13 cellular contexts compared by ENCODE assay signal in genomic region chr3:359672-360071, GRCh38.
DNase-seq lines count a peak whose midpoint lies in the region; ATAC-seq, FAIRE-seq and TF ChIP-seq lines count a peak whose summit lies in the region.
"Had no signal": no experiment of that assay in that cellular context is flagged by ENCODE, and none has a peak within 500 bp of the region (broad histone marks: within the 10 kb centered on the region; RNA-seq: fewer than 3 reads in every experiment).

No MANE protein-coding gene starts in this region.

- POLR2A ChIA-PET in GM12878 (lab: Charles Lee): no interaction called here

- CTCF ChIA-PET in GM12878 (lab: Yijun Ruan, JAX): interaction anchor here (1.0 kb wide), 1 partner anchor 12 kb away, joined by 3 read pairs; no protein-coding TSS in a partner anchor

- no peak overlapping the region for H3K4me2 ChIP-seq in GM12878 (ENCODE audit: control insufficient read depth, insufficient read depth)

- H3K27ac ChIP-seq in GM12878 (ENCODE audit: control insufficient read depth, insufficient read depth) (no peak overlapping the region), esophagus muscularis mucosa (replicated peaks in 1 of 4) (no peak overlapping the region)

- no peak for FAIRE-seq in GM12878 (lab: Jason Lieb, UNC)
- FAIRE-seq: HTR-8/SVneo had no signal

- no peaks in the 10 kb centered on the region for H3K27me3 ChIP-seq in GM12878 (replicated peaks in 1 of 2; ENCODE audit: control insufficient read depth in 2 of 2, insufficient read depth in 2 of 2, low read length in 1 of 2)
- no peaks in the 10 kb centered on the region for H3K27me3 ChIP-seq in esophagus muscularis mucosa

- TF ChIP-seq CTCF in GM12878 (IDR thresholded peaks at IDR 0.05 in 2 of 3, conservative IDR thresholded peaks at IDR 0.05 in 1 of 3; ENCODE audit: control insufficient read depth in 2 of 3, extremely low read depth in 1 of 3, insufficient read depth in 1 of 3, low read depth in 3 of 3, low read length in 3 of 3) (no peak), esophagus muscularis mucosa (IDR thresholded peaks at IDR 0.05) (no peak)

- H4K20me1 ChIP-seq in GM12878 (ENCODE audit: control insufficient read depth, insufficient read depth): no peaks in the 10 kb centered on the region

- H3K9me3 ChIP-seq in GM12878 (replicated peaks; ENCODE audit: control insufficient read depth, insufficient read depth, low read length): no peaks in the 10 kb centered on the region
- H3K9me3 ChIP-seq in esophagus muscularis mucosa: no peaks in the 10 kb centered on the region

- in situ Hi-C loops in GM12878 (cut with MboI): no loop called here

- H3K36me3 ChIP-seq in GM12878 (ENCODE audit: control insufficient read depth in 2 of 2, insufficient read depth in 2 of 2, low read length in 1 of 2) (no peaks in the 10 kb centered on the region), esophagus muscularis mucosa (no peaks in the 10 kb centered on the region)

- H3K4me1 ChIP-seq in GM12878 (ENCODE audit: control insufficient read depth, insufficient read depth, low read length) (no peaks in the 10 kb centered on the region), esophagus muscularis mucosa (peaks cover 0 to 24% (median 7%) of the 10 kb centered on the region in 4 donors)

- 0% methylated on average over 3 of the region's 3 CpGs for WGBS in GM12878 (ENCODE audit: insufficient coverage, insufficient replicate concordance, low lambda C conversion rate, missing lambda C conversion rate)
- 39% methylated on average over 3 of the region's 3 CpGs for WGBS in esophagus muscularis mucosa

- DNase-seq in GM12878 (ENCODE audit: low read depth, low spot score) (no peak), anterior cingulate cortex (lab: John Stamatoyannopoulos, UW) (no peak), sciatic nerve (ENCODE audit: low spot score) (no peak), esophagus muscularis mucosa (ENCODE audit: extremely low spot score) (no peak)
- DNase-seq: islet precursor cell, NCI-H1694, RPMI8226 had no signal

- ATAC-seq in GM18861 (IDR thresholded peaks at IDR 0.05; ENCODE audit: unreplicated experiment) (peak; percentile 57), GM21447 (IDR thresholded peaks at IDR 0.05; ENCODE audit: unreplicated experiment) (peak; percentile 70), HG03097 (IDR thresholded peaks at IDR 0.05; ENCODE audit: low FRiP score, unreplicated experiment) (peak; percentile 59), GM12878 (peak; percentile 92), HG03280 (IDR thresholded peaks at IDR 0.05; ENCODE audit: unreplicated experiment) (no peak), sciatic nerve (no peak)
- ATAC-seq: activated CD4-positive, CD25-positive, alpha-beta regulatory T cell treated with anti-CD3 and anti-CD28 coated beads, Interleukin-2, amount 50 U/mL, for 24 hours had no signal

- TF ChIP-seq POLR2A in GM12878 (IDR thresholded peaks at IDR 0.05; ENCODE audit: low read depth, low read length) (no peak), esophagus muscularis mucosa (IDR thresholded peaks at IDR 0.05; ENCODE audit: low read depth) (no peak)

- intact Hi-C loops in GM12878 (cut with micrococcal nuclease; ENCODE audit: unreplicated experiment): no loop called here
- intact Hi-C loops in sciatic nerve (cut with DNase I): no loop called here
- intact Hi-C loops in esophagus muscularis mucosa (cut with DNase I): no loop called here

- no peak overlapping the region for H3K9ac ChIP-seq in GM12878 (ENCODE audit: control insufficient read depth, insufficient read depth, low read length)

- H3K4me3 ChIP-seq in GM12878 (no peak overlapping the region), esophagus muscularis mucosa (no peak overlapping the region)

- RAD21 ChIA-PET in GM12878 (lab: Charles Lee; ENCODE audit: unreplicated experiment): interaction anchor here (1.6 to 9.9 kb wide), 2 partner anchors 70 to 316 kb away, joined by 3 to 328 read pairs; no protein-coding TSS in a partner anchor

- H2AFZ ChIP-seq in GM12878 (ENCODE audit: control insufficient read depth, low read depth, low read length): no peak overlapping the region

- no peak for TF ChIP-seq RAD21 in GM12878 (IDR thresholded peaks at IDR 0.05; ENCODE audit: insufficient read depth, low read depth, low read length)

- TF ChIP-seq EP300 in GM12878 (IDR thresholded peaks at IDR 0.05; ENCODE audit: borderline replicate concordance in 1 of 2, control insufficient read depth in 1 of 2, low read depth in 2 of 2, low read length in 2 of 2) (no peak), esophagus muscularis mucosa (IDR thresholded peaks at IDR 0.05) (no peak)

- SMC1A ChIA-PET in GM12878 (lab: Charles Lee; ENCODE audit: uncharacterized antibody, unreplicated experiment): interaction anchor here (0.5 to 7.8 kb wide), 6 partner anchors 14 to 317 kb away, joined by 3 to 75 read pairs (median 3); no protein-coding TSS in a partner anchor

- no TSS peak for BruUV-seq in GM12878 (replicated peaks; lab: Mats Ljungman, UMichigan)

- no peaks in the 10 kb centered on the region for H3K79me2 ChIP-seq in GM12878 (ENCODE audit: control insufficient read depth, insufficient read depth, low read length)

TF ChIP-seq in GM12878, 131 proteins besides CTCF, POLR2A, EP300 and RAD21 (continues in another document):
- no peak for TF ChIP-seq HDGF (IDR thresholded peaks at IDR 0.05)
- TF ChIP-seq TBL1XR1 (IDR thresholded peaks at IDR 0.05; ENCODE audit: low read depth, low read length): no peak
- TF ChIP-seq, protein P1, sequence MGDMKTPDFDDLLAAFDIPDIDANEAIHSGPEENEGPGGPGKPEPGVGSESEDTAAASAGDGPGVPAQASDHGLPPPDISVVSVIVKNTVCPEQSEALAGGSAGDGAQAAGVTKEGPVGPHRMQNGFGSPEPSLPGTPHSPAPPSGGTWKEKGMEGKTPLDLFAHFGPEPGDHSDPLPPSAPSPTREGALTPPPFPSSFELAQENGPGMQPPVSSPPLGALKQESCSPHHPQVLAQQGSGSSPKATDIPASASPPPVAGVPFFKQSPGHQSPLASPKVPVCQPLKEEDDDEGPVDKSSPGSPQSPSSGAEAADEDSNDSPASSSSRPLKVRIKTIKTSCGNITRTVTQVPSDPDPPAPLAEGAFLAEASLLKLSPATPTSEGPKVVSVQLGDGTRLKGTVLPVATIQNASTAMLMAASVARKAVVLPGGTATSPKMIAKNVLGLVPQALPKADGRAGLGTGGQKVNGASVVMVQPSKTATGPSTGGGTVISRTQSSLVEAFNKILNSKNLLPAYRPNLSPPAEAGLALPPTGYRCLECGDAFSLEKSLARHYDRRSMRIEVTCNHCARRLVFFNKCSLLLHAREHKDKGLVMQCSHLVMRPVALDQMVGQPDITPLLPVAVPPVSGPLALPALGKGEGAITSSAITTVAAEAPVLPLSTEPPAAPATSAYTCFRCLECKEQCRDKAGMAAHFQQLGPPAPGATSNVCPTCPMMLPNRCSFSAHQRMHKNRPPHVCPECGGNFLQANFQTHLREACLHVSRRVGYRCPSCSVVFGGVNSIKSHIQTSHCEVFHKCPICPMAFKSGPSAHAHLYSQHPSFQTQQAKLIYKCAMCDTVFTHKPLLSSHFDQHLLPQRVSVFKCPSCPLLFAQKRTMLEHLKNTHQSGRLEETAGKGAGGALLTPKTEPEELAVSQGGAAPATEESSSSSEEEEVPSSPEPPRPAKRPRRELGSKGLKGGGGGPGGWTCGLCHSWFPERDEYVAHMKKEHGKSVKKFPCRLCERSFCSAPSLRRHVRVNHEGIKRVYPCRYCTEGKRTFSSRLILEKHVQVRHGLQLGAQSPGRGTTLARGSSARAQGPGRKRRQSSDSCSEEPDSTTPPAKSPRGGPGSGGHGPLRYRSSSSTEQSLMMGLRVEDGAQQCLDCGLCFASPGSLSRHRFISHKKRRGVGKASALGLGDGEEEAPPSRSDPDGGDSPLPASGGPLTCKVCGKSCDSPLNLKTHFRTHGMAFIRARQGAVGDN (IDR thresholded peaks at IDR 0.05): peak; percentile 29; the same call in 1 of the 2 replicates
- TF ChIP-seq IKZF2 (IDR thresholded peaks at IDR 0.05): peak; percentile 45 to 49; a peak in 2 of 4 replicates
- TF ChIP-seq IRF3 (IDR thresholded peaks at IDR 0.05): no peak
- TF ChIP-seq SUPT20H (IDR thresholded peaks at IDR 0.05; ENCODE audit: borderline replicate concordance, control insufficient read depth, low read depth, low read length): no peak
- TF ChIP-seq SIN3A (IDR thresholded peaks at IDR 0.05; ENCODE audit: low read depth, low read length): no peak
- TF ChIP-seq, protein P2, sequence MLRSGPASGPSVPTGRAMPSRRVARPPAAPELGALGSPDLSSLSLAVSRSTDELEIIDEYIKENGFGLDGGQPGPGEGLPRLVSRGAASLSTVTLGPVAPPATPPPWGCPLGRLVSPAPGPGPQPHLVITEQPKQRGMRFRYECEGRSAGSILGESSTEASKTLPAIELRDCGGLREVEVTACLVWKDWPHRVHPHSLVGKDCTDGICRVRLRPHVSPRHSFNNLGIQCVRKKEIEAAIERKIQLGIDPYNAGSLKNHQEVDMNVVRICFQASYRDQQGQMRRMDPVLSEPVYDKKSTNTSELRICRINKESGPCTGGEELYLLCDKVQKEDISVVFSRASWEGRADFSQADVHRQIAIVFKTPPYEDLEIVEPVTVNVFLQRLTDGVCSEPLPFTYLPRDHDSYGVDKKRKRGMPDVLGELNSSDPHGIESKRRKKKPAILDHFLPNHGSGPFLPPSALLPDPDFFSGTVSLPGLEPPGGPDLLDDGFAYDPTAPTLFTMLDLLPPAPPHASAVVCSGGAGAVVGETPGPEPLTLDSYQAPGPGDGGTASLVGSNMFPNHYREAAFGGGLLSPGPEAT (IDR thresholded peaks at IDR 0.05; ENCODE audit: low read depth): peak; percentile 53
- TF ChIP-seq BHLHE40 (IDR thresholded peaks at IDR 0.05; ENCODE audit: borderline replicate concordance in 1 of 2, low read depth in 2 of 2, low read length in 1 of 2): 0 out of 4 replicates have a peak, but pooled peaks of 1 of the 2 experiments have one; percentile 33

Comparison
In these comparisons a context has a peak if more than half of its experiments do, and no peak if none do; other contexts are left out.
1. ATAC-seq: peak in GM18861 (single experiment), GM21447 (single experiment), HG03097 (single experiment) and GM12878 (single experiment); none in HG03280 (single experiment) and sciatic nerve (single experiment).